In genomic region chr2:65056215-65056989, GRCh38 we compare ENCODE assay signal across 8 cellular contexts. TPM values are rescaled to one million over a fixed set of nuclear protein-coding genes. Genes with fewer than 3 reads are reported as not detected.
DNase-seq lines count a peak whose midpoint lies in the region; ATAC-seq and TF ChIP-seq lines count a peak whose summit lies in the region.

A gene with protein sequence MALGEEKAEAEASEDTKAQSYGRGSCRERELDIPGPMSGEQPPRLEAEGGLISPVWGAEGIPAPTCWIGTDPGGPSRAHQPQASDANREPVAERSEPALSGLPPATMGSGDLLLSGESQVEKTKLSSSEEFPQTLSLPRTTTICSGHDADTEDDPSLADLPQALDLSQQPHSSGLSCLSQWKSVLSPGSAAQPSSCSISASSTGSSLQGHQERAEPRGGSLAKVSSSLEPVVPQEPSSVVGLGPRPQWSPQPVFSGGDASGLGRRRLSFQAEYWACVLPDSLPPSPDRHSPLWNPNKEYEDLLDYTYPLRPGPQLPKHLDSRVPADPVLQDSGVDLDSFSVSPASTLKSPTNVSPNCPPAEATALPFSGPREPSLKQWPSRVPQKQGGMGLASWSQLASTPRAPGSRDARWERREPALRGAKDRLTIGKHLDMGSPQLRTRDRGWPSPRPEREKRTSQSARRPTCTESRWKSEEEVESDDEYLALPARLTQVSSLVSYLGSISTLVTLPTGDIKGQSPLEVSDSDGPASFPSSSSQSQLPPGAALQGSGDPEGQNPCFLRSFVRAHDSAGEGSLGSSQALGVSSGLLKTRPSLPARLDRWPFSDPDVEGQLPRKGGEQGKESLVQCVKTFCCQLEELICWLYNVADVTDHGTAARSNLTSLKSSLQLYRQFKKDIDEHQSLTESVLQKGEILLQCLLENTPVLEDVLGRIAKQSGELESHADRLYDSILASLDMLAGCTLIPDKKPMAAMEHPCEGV (plus strand): TSS chr2:65056416. CDS start chr2:65069445, 13,029 bp downstream.

- TF ChIP-seq CTCF in AG09309 (IDR thresholded peaks at IDR 0.05; ENCODE audit: control insufficient read depth, insufficient read depth, low read depth, low read length, missing control alignments) (no peak), activated B cell treated with CpG ODN at 0.5 μM for 24 hours (IDR thresholded peaks at IDR 0.05) (no peak), smooth muscle cell (IDR thresholded peaks at IDR 0.05; ENCODE audit: borderline replicate concordance, insufficient read depth, poor library complexity, severe bottlenecking) (no peak)

- no peaks in the 10 kb centered on the region for H3K36me3 ChIP-seq in smooth muscle cell (ENCODE audit: low read depth)

- H3K4me3 Mint-ChIP-seq in activated B cell treated with CpG ODN at 0.5 μM for 24 hours (peak within 1 kb of the TSS; percentile 97), immature natural killer cell (peak within 1 kb of the TSS; percentile 94 to 99 (median 97))

- no peaks in the 10 kb centered on the region for H3K27me3 ChIP-seq in smooth muscle cell (ENCODE audit: low read depth)

- peak within 1 kb of the TSS; percentile 20 for H2AFZ ChIP-seq in smooth muscle cell (ENCODE audit: low read depth)

- H3K4me2 ChIP-seq in smooth muscle cell = peak within 1 kb of the TSS; percentile 94

- H3K27ac ChIP-seq in caudate nucleus (ENCODE audit: low read depth, low read length) (peak within 1 kb of the TSS; percentile 82), smooth muscle cell (ENCODE audit: low read depth) (peak within 1 kb of the TSS; percentile 12)

- intact Hi-C loops in activated B cell treated with CpG ODN at 0.5 μM for 24 hours (cut with micrococcal nuclease) = loop anchor here (1.0 to 10.0 kb wide), 6 partner anchors 9 to 1472 kb away; partner anchors contain the start of genes ACTR2, AFTPH, MDH1 and RAB1A

- no peaks in the 10 kb centered on the region for H3F3A ChIP-seq in smooth muscle cell (ENCODE audit: low read depth)

- H3K27ac Mint-ChIP-seq in activated B cell treated with CpG ODN at 0.5 μM for 24 hours = peak within 1 kb of the TSS; percentile 95
- H3K27ac Mint-ChIP-seq in immature natural killer cell = peak within 1 kb of the TSS; percentile 89 to 94 (median 92)

- ATAC-seq in GM19023 (IDR thresholded peaks at IDR 0.05; ENCODE audit: unreplicated experiment) (peak; percentile 86), HG03196 (IDR thresholded peaks at IDR 0.05; ENCODE audit: unreplicated experiment) (peak; percentile 80), activated B cell treated with CpG ODN at 0.5 μM for 24 hours (ENCODE audit: low read depth) (peak; percentile 91)

- H3K9me3 ChIP-seq in smooth muscle cell (replicated peaks; ENCODE audit: low read depth) = no peaks in the 10 kb centered on the region

- peaks cover 37% of the 10 kb centered on the region for H4K20me1 ChIP-seq in smooth muscle cell (ENCODE audit: low read depth)

- POLR2A ChIA-PET in activated B cell treated with CpG ODN at 0.5 μM for 24 hours (lab: Charles Lee) = interaction anchor here (0.6 to 5.9 kb wide), 25 partner anchors 9 to 532 kb away, joined by 3 to 50 read pairs (median 6); partner anchors contain the start of genes ACTR2, AFTPH, RAB1A and SERTAD2

- H3K4me1 Mint-ChIP-seq in activated B cell treated with CpG ODN at 0.5 μM for 24 hours = peaks cover 75% of the 10 kb centered on the region
- peaks cover 33 to 43% of the 10 kb centered on the region in 2 donors for H3K4me1 Mint-ChIP-seq in immature natural killer cell

- H3K27me3 Mint-ChIP-seq in activated B cell treated with CpG ODN at 0.5 μM for 24 hours (no peaks in the 10 kb centered on the region), immature natural killer cell (ENCODE audit: low read depth in 3 of 3) (peaks cover 7 to 13% (median 10%) of the 10 kb centered on the region in 3 donors)

- 1% methylated on average over 70 of the region's 95 CpGs for WGBS in smooth muscle cell (ENCODE audit: low lambda C conversion rate)

- peak within 1 kb of the TSS; percentile 74 for H3K4me3 ChIP-seq in AG09309 (ENCODE audit: control insufficient read depth, low read depth, low read length)
- H3K4me3 ChIP-seq in smooth muscle cell = peak within 1 kb of the TSS; percentile 75

- H3K79me2 ChIP-seq in smooth muscle cell (ENCODE audit: low read depth) = peaks cover 41% of the 10 kb centered on the region

- H3K9me3 Mint-ChIP-seq in activated B cell treated with CpG ODN at 0.5 μM for 24 hours (no peaks in the 10 kb centered on the region), immature natural killer cell (no peaks in the 10 kb centered on the region)

- DNase-seq in AG09309 (ENCODE audit: low read depth) (peak; percentile 86), NCI-H226 (peak; percentile 94), activated B cell treated with CpG ODN at 0.5 μM for 24 hours (peak; percentile 95), caudate nucleus (lab: John Stamatoyannopoulos, UW) (peak; percentile 62 to 99 (median 95)), immature natural killer cell (peak; percentile 94 to 95 (median 95)), smooth muscle cell (lab: John Stamatoyannopoulos, UW; ENCODE audit: unreplicated experiment) (peak; percentile 85)

- CTCF ChIA-PET in activated B cell treated with CpG ODN at 0.5 μM for 24 hours (lab: Charles Lee) = interaction anchor here (0.6 to 1.9 kb wide), 10 partner anchors 8 to 158 kb away, joined by 3 to 14 read pairs (median 4); no protein-coding TSS in a partner anchor

- peaks cover 9% of the 10 kb centered on the region for H3K4me1 ChIP-seq in smooth muscle cell (ENCODE audit: low read depth)

- H3K36me3 Mint-ChIP-seq in activated B cell treated with CpG ODN at 0.5 μM for 24 hours (ENCODE audit: low read depth) (peaks cover 6% of the 10 kb centered on the region), immature natural killer cell (no peaks in the 10 kb centered on the region)

- H3K9ac ChIP-seq in smooth muscle cell (ENCODE audit: low read depth) = peak within 1 kb of the TSS; percentile 41

RNA-seq across cellular contexts. Expression of the gene that starts here (rescaled TPM):
- total RNA-seq in activated B cell treated with CpG ODN at 0.5 μM for 24 hours (16.6 and 17.9 TPM in 2 replicates), smooth muscle cell (3.2 and 5.7 TPM in 2 replicates)
- polyA plus RNA-seq in immature natural killer cell (1 to 10 TPM; 5.8 to 8.6 (median 7.9) TPM), smooth muscle cell (8.4 and 12.8 TPM in 2 replicates)

Comparison
In these comparisons a context has a peak if more than half of its experiments do, and no peak if none do; other contexts are left out.
1. Peak in every context shown above with its lines: DNase-seq, ATAC-seq, H3K4me3 ChIP-seq and H3K27ac ChIP-seq.